In the genomic region with DNA sequence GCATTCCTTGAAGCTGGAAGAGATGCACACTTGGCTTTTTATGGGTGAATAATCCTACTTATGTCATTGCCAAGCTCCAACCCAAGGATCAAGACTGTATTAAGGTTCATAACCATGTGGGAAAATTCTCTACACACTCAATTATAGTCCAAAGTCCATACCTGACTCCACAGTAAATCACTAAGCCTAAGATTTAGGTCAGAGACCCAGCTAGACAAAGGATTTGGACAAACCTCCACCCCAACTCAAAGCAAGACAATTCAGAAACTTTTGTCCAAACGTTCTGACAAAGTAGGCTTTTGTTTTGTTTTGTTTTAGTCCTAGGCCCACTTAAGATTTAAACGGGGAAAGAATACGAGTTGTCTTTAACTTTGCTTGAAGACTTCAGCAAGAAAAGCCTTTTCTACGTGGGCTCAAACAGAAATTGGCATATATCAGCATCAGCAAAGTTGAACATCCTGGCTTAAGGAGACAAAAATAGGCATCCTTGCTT, we compare ENCODE assay signal across 8 cellular contexts. TPM values are rescaled to one million over a fixed set of nuclear protein-coding genes. Genes with fewer than 3 reads are reported as not detected.
DNase-seq lines count a peak whose midpoint lies in the region; ATAC-seq and TF ChIP-seq lines count a peak whose summit lies in the region.

No MANE protein-coding gene starts in this region.

- H3K9me2 ChIP-seq in MM.1S (replicated peaks; ENCODE audit: insufficient read depth, low read length): no peaks in the 10 kb centered on the region

- H3K36me3 ChIP-seq in CD4-positive, CD25-positive, alpha-beta regulatory T cell (ENCODE audit: control insufficient read depth, insufficient read depth, low read length): no peaks in the 10 kb centered on the region
- H3K36me3 ChIP-seq in MM.1S (replicated peaks; ENCODE audit: insufficient read depth, low read length) (no peaks in the 10 kb centered on the region), duodenal mucosa (ENCODE audit: control insufficient read depth in 1 of 2, insufficient read depth in 2 of 2, low read length in 2 of 2) (no peaks in the 10 kb centered on the region), neuron (ENCODE audit: insufficient read depth, low read length) (peaks cover 10% of the 10 kb centered on the region)

- peaks cover 45% of the 10 kb centered on the region for H3K79me2 ChIP-seq in MM.1S (ENCODE audit: low read length)

- no peaks in the 10 kb centered on the region for H3K36me3 Mint-ChIP-seq in CD4-positive, CD25-positive, alpha-beta regulatory T cell

- H2AFZ ChIP-seq in MM.1S (ENCODE audit: low read length) (no peak overlapping the region), neuron (ENCODE audit: low read depth, low read length) (no peak overlapping the region)

- peaks cover 44% of the 10 kb centered on the region for H3K4me1 ChIP-seq in CD4-positive, CD25-positive, alpha-beta regulatory T cell (ENCODE audit: control insufficient read depth, insufficient read depth, low read length, poor library complexity, severe bottlenecking)
- H3K4me1 ChIP-seq in MM.1S (ENCODE audit: low read length) (peaks cover 35% of the 10 kb centered on the region), duodenal mucosa (ENCODE audit: control insufficient read depth in 1 of 2, insufficient read depth in 2 of 2, low read length in 2 of 2) (peaks cover 28 to 37% of the 10 kb centered on the region in 2 donors), neuron (ENCODE audit: insufficient read depth, low read length) (peaks cover 34% of the 10 kb centered on the region)

- H3K4me3 ChIP-seq in CD4-positive, CD25-positive, alpha-beta regulatory T cell (ENCODE audit: low read depth, low read length): peak overlapping the region; percentile 89
- peak overlapping the region; percentile 85 for H3K4me3 ChIP-seq in MM.1S (ENCODE audit: low read length)
- peak overlapping the region; percentile 84 to 87 for H3K4me3 ChIP-seq in duodenal mucosa (ENCODE audit: low read depth in 1 of 2, low read length in 2 of 2)
- H3K4me3 ChIP-seq in neuron (ENCODE audit: low read length): peak overlapping the region; percentile 93

- peak overlapping the region; percentile 79 to 94 (median 87) for H3K27ac Mint-ChIP-seq in CD4-positive, CD25-positive, alpha-beta regulatory T cell

- no peaks in the 10 kb centered on the region for H4K20me1 ChIP-seq in MM.1S (ENCODE audit: insufficient read depth, low read length)

- peak overlapping the region; percentile 87 to 96 (median 90) for H3K4me3 Mint-ChIP-seq in CD4-positive, CD25-positive, alpha-beta regulatory T cell

- peak in 1 of 3 donors; percentile 10 for DNase-seq in CD4-positive, CD25-positive, alpha-beta regulatory T cell
- no peak for DNase-seq in MM.1S
- no peak for DNase-seq in DMS114 treated with DMSO at 0.1 percent for 48 hours (lab: John Stamatoyannopoulos, UW; ENCODE audit: unreplicated experiment)

- H3K9ac ChIP-seq in MM.1S (ENCODE audit: low read length): no peak overlapping the region; the same call in 1 of the 2 replicates
- H3K9ac ChIP-seq in duodenal mucosa (ENCODE audit: low read depth in 1 of 2, low read length in 2 of 2): peak overlapping the region; percentile 74 to 79

- TF ChIP-seq CTCF in MM.1S (IDR thresholded peaks at IDR 0.05; ENCODE audit: low read length): no peak

- H3K4me2 ChIP-seq in MM.1S (ENCODE audit: low read depth, low read length): peak overlapping the region; percentile 50

- H3K9me3 Mint-ChIP-seq in CD4-positive, CD25-positive, alpha-beta regulatory T cell: no peaks in the 10 kb centered on the region

- H3K27ac ChIP-seq in CD4-positive, CD25-positive, alpha-beta regulatory T cell (ENCODE audit: insufficient read depth, low read length, poor library complexity, severe bottlenecking): peak overlapping the region; percentile 64
- H3K27ac ChIP-seq in MM.1S (ENCODE audit: low read length): peak overlapping the region; percentile 16; the same call in 1 of the 2 replicates
- H3K27ac ChIP-seq in duodenal mucosa (ENCODE audit: low read depth, low read length): no peak overlapping the region

- peaks cover 14 to 41% (median 32%) of the 10 kb centered on the region in 4 donors for H3K4me1 Mint-ChIP-seq in CD4-positive, CD25-positive, alpha-beta regulatory T cell

- no peaks in the 10 kb centered on the region for H3K27me3 ChIP-seq in CD4-positive, CD25-positive, alpha-beta regulatory T cell (ENCODE audit: control insufficient read depth, insufficient read depth, low read length)
- H3K27me3 ChIP-seq in MM.1S (replicated peaks; ENCODE audit: insufficient read depth, low read length) (no peaks in the 10 kb centered on the region), duodenal mucosa (ENCODE audit: control insufficient read depth in 1 of 2, insufficient read depth in 2 of 2, low read length in 2 of 2) (no peaks in the 10 kb centered on the region), neuron (ENCODE audit: insufficient read depth, low read length) (no peaks in the 10 kb centered on the region)

- H3K27me3 Mint-ChIP-seq in CD4-positive, CD25-positive, alpha-beta regulatory T cell: no peaks in the 10 kb centered on the region

- H3K9me3 ChIP-seq in CD4-positive, CD25-positive, alpha-beta regulatory T cell (ENCODE audit: control insufficient read depth in 2 of 2, low read length in 2 of 2): no peaks in the 10 kb centered on the region
- H3K9me3 ChIP-seq in MM.1S (replicated peaks; ENCODE audit: insufficient read depth, low read length): no peaks in the 10 kb centered on the region
- H3K9me3 ChIP-seq in duodenal mucosa (ENCODE audit: control insufficient read depth in 1 of 2, low read length in 2 of 2): no peaks in the 10 kb centered on the region
- H3K9me3 ChIP-seq in neuron (ENCODE audit: low read length): no peaks in the 10 kb centered on the region

- H3F3A ChIP-seq in MM.1S (ENCODE audit: insufficient read depth, low read length): peaks cover 19% of the 10 kb centered on the region

- ATAC-seq in CD4-positive, CD25-positive, alpha-beta regulatory T cell (ENCODE audit: low read depth in 2 of 2): no peak
- ATAC-seq in HG02884 (IDR thresholded peaks at IDR 0.05; ENCODE audit: unreplicated experiment) (no peak), GM18867 (IDR thresholded peaks at IDR 0.05; ENCODE audit: unreplicated experiment) (no peak), HG03565 (IDR thresholded peaks at IDR 0.05; ENCODE audit: unreplicated experiment) (no peak)

RNA-seq across cellular contexts. Expression of a gene that starts 1.7 kb away (rescaled TPM):
- 17.8 TPM for total RNA-seq in CD4-positive, CD25-positive, alpha-beta regulatory T cell
- 1 to 10 TPM; 4.6 to 7.7 (median 7.3) TPM for polyA plus RNA-seq in CD4-positive, CD25-positive, alpha-beta regulatory T cell
